In genomic region chrX:136146614-136147319, GRCh38 we compare ENCODE assay signal across 8 cellular contexts. TPM values are rescaled to one million over a fixed set of nuclear protein-coding genes. Genes with fewer than 3 reads are reported as not detected.
DNase-seq lines count a peak whose midpoint lies in the region; ATAC-seq and TF ChIP-seq lines count a peak whose summit lies in the region.

No MANE protein-coding gene starts in this region.

- H3K36me3 ChIP-seq in Panc1 (ENCODE audit: control insufficient read depth, insufficient read depth, low read length), result no peaks in the 10 kb centered on the region
- H3K36me3 ChIP-seq in body of pancreas (replicated peaks in 1 of 2; ENCODE audit: insufficient read depth in 1 of 2, low read depth in 2 of 2), result no peaks in the 10 kb centered on the region

- H3K27ac ChIP-seq in Panc1 (ENCODE audit: low read length) (0 out of 2 replicates have a peak overlapping the region, but pooled peaks have one; percentile 45), body of pancreas (peak overlapping the region in 2 of 4 donors; percentile 12 to 34)

- H3K4me3 ChIP-seq in Panc1 (ENCODE audit: low read depth in 2 of 2, low read length in 2 of 2) (peak overlapping the region; percentile 43 to 53), body of pancreas (no peak overlapping the region)

- CTCF ChIA-PET in Panc1 (lab: Charles Lee), result no interaction called here

- POLR2A ChIA-PET in Panc1 (lab: Charles Lee), result no interaction called here

- TF ChIP-seq POLR2A in body of pancreas (IDR thresholded peaks at IDR 0.05), result no peak

- in situ Hi-C loops in Panc1 (cut with HindIII; ENCODE audit: low pct_unique_long_range_greater_than_20kb, low sequenced_read_pairs), result no loop called here

- TF ChIP-seq CTCF in Panc1 (IDR thresholded peaks at IDR 0.05) (no peak), body of pancreas (IDR thresholded peaks at IDR 0.05) (no peak)

- no peaks in the 10 kb centered on the region for H3K9me3 ChIP-seq in Panc1 (ENCODE audit: control insufficient read depth, insufficient read depth, low read depth, low read length)
- no peaks in the 10 kb centered on the region for H3K9me3 ChIP-seq in body of pancreas

- ATAC-seq in GM19463 (IDR thresholded peaks at IDR 0.05; ENCODE audit: unreplicated experiment) (peak; percentile 20), Panc1 (peak; percentile 74), body of pancreas (peak; percentile 29), left colon (peak; percentile 29)

- H3K27me3 ChIP-seq in Panc1 (ENCODE audit: control insufficient read depth, insufficient read depth, low read length), result peaks cover 14% of the 10 kb centered on the region
- no peaks in the 10 kb centered on the region for H3K27me3 ChIP-seq in body of pancreas

- no TSS peak for BruUV-seq in Panc1 (replicated peaks; lab: Mats Ljungman, UMichigan)

- 0% methylated on average over 19 to 35 of the region's 60 CpGs for WGBS in body of pancreas, 2 donors

- H3K4me1 ChIP-seq in Panc1 (ENCODE audit: control insufficient read depth, insufficient read depth, low read length) (peaks cover 4% of the 10 kb centered on the region; the same call in 1 of the 2 replicates), body of pancreas (peaks cover 5% of the 10 kb centered on the region)

- DNase-seq in Panc1 (ENCODE audit: low read depth, low spot score) (no peak), body of pancreas (no peak), left colon (no peak), NCI-H2196 treated with DMSO at 0.1 percent for 48 hours (lab: John Stamatoyannopoulos, UW; ENCODE audit: unreplicated experiment) (no peak), COLO829 (ENCODE audit: low spot score) (no peak), NCI-H446 treated with DMSO at 0.1 percent for 48 hours (lab: John Stamatoyannopoulos, UW) (no peak)
- DNase-seq in stimulated activated CD4-positive, alpha-beta T cell treated with anti-CD3 and anti-CD28 coated beads, Interleukin-4, amount 100 ng/mL, for 24 hours, result peak; percentile 9

- intact Hi-C loops in Panc1 (cut with micrococcal nuclease; ENCODE audit: unreplicated experiment) (no loop called here), body of pancreas (cut with DNase I) (no loop called here), left colon (cut with DNase I, micrococcal nuclease) (no loop called here)

RNA-seq across cellular contexts. Expression of gene FHL1, which starts 0.6 kb away (rescaled TPM):
- total RNA-seq in Panc1 (2021; ENCODE audit: unreplicated experiment) (67.9 TPM), body of pancreas (100 to 1,000 TPM in 1 of 2 donors, 10 to 100 TPM in 1; 40.2 to 125 TPM), left colon (100 to 1,000 TPM in 1 of 2 donors, 10 to 100 TPM in 1; 24.8 to 175 TPM)
- 20.0 TPM for polyA plus RNA-seq in Panc1 (2012; ENCODE audit: insufficient read length)

Comparison
In these comparisons a context has a peak if more than half of its experiments do, and no peak if none do; other contexts are left out.
1. ATAC-seq: peak in every context shown above with its lines; median percentile 74 in Panc1; 29 in body of pancreas; 29 in left colon; 20 in GM19463.
2. H3K4me3 ChIP-seq: peak in Panc1 (2 of 2); none in body of pancreas (0 of 2).